In the genomic region with DNA sequence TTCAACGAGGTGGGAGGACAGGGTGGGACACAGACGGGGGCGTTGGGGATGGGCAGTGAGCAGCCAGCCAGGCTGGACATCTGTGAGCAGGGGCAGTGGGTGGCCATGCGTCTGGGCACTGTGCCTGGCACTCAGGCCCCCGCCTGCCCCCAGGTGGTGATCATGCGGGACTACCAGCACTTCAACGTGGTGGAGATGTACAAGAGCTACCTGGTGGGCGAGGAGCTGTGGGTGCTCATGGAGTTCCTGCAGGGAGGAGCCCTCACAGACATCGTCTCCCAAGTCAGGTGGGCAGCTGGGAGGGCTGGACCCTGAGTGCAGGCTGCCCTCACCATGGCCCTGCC, we compare ENCODE assay signal across 1 cellular context.
TF ChIP-seq lines count a peak whose summit lies in the region.

No MANE protein-coding gene starts in this region.

TF ChIP-seq in HCT116, 20 proteins besides CTCF, POLR2A, EP300 and RAD21:
- TF ChIP-seq YY1 (IDR thresholded peaks at IDR 0.05; ENCODE audit: extremely low read depth, insufficient replicate concordance, low read depth, low read length) (no peak), SRF (IDR thresholded peaks at IDR 0.05; ENCODE audit: low read depth) (no peak), ZFX (IDR thresholded peaks at IDR 0.05) (no peak), EGR1 (IDR thresholded peaks at IDR 0.05; ENCODE audit: low read depth) (no peak), ELF1 (IDR thresholded peaks at IDR 0.05; ENCODE audit: borderline replicate concordance, low read depth) (no peak), SP1 (IDR thresholded peaks at IDR 0.05; ENCODE audit: low read depth) (no peak), CEBPB (IDR thresholded peaks at IDR 0.05; ENCODE audit: low read depth) (no peak), JUND (IDR thresholded peaks at IDR 0.05) (no peak), TCF7L2 (IDR thresholded peaks at IDR 0.05; ENCODE audit: borderline replicate concordance, extremely low read depth, insufficient read depth, insufficient read length) (no peak), EZH2 (IDR thresholded peaks at IDR 0.05) (no peak), POLR2AphosphoS5 (IDR thresholded peaks at IDR 0.05; ENCODE audit: low read depth, low read length) (no peak), EZH2phosphoT487 (IDR thresholded peaks at IDR 0.05; ENCODE audit: borderline replicate concordance) (no peak), SIN3A (IDR thresholded peaks at IDR 0.05; ENCODE audit: low read depth) (no peak)
- TF ChIP-seq, protein P1, sequence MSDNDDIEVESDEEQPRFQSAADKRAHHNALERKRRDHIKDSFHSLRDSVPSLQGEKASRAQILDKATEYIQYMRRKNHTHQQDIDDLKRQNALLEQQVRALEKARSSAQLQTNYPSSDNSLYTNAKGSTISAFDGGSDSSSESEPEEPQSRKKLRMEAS (IDR thresholded peaks at IDR 0.05): no peak
